ENCODE assay signal across 8 cellular contexts in genomic region chr15:61195116-61196002, GRCh38. TPM values are rescaled to one million over a fixed set of nuclear protein-coding genes. Genes with fewer than 3 reads are reported as not detected.
DNase-seq lines count a peak whose midpoint lies in the region; ATAC-seq and TF ChIP-seq lines count a peak whose summit lies in the region.

No MANE protein-coding gene starts in this region.

- H3K27ac ChIP-seq in cardiac muscle cell: no peak overlapping the region
- H3K27ac ChIP-seq in right lobe of liver: no peak overlapping the region

- intact Hi-C loops in cardiac septum (cut with DNase I) (no loop called here), right lobe of liver (cut with DNase I) (no loop called here)

- H3K4me3 ChIP-seq in cardiac muscle cell (no peak overlapping the region), LNCaP clone FGC (ENCODE audit: low read depth, low read length) (no peak overlapping the region), astrocyte of the cerebellum (ENCODE audit: low read depth, low read length) (no peak overlapping the region), right lobe of liver (no peak overlapping the region)

- DNase-seq in cardiac muscle cell (ENCODE audit: low read depth in 1 of 2, low spot score in 1 of 2) (peak; percentile 21 to 73), cardiac septum (ENCODE audit: low spot score) (no peak), LNCaP clone FGC (ENCODE audit: low read depth) (peak; percentile 27), astrocyte of the cerebellum (ENCODE audit: low read depth) (no peak), right lobe of liver (no peak), hippocampal formation (lab: John Stamatoyannopoulos, UW) (no peak)

- no peaks in the 10 kb centered on the region for H3K4me1 ChIP-seq in cardiac muscle cell (ENCODE audit: low read depth)
- H3K4me1 ChIP-seq in right lobe of liver: no peaks in the 10 kb centered on the region

- peak; percentile 63 to 78 (median 76) for ATAC-seq in right lobe of liver
- ATAC-seq in GM21737 (IDR thresholded peaks at IDR 0.05; ENCODE audit: unreplicated experiment): no peak
- ATAC-seq in GM18511 (IDR thresholded peaks at IDR 0.05; ENCODE audit: unreplicated experiment): no peak

- TF ChIP-seq CTCF in cardiac muscle cell (IDR thresholded peaks at IDR 0.05; ENCODE audit: low read depth, low read length) (peak; percentile 87), LNCaP clone FGC (IDR thresholded peaks at IDR 0.05; ENCODE audit: control insufficient read depth, extremely low read depth, insufficient read depth) (peak; percentile 64), astrocyte of the cerebellum (IDR thresholded peaks at IDR 0.05; ENCODE audit: low read depth, low read length, missing control alignments) (peak; percentile 77), right lobe of liver (IDR thresholded peaks at IDR 0.05) (peak; percentile 55 to 64 (median 62))

- H3K9me3 ChIP-seq in cardiac muscle cell (ENCODE audit: low read depth): no peaks in the 10 kb centered on the region
- no peaks in the 10 kb centered on the region for H3K9me3 ChIP-seq in right lobe of liver

- 72% methylated on average over 10 of the region's 10 CpGs for WGBS in right lobe of liver (ENCODE audit: insufficient coverage, low coverage, low lambda C conversion rate, missing lambda C conversion rate)

- no peak for TF ChIP-seq POLR2A in right lobe of liver (IDR thresholded peaks at IDR 0.05)

- H3K27me3 ChIP-seq in cardiac muscle cell (peaks cover 45% of the 10 kb centered on the region), right lobe of liver (no peaks in the 10 kb centered on the region)

- H3K36me3 ChIP-seq in cardiac muscle cell (no peaks in the 10 kb centered on the region), right lobe of liver (no peaks in the 10 kb centered on the region)

- in situ Hi-C loops in astrocyte of the cerebellum (cut with HindIII; ENCODE audit: low sequenced_read_pairs): loop anchor here (25.0 kb wide), 1 partner anchor 642 kb away; no protein-coding TSS in a partner anchor

RNA-seq across cellular contexts. Expression of gene RORA, which starts 33.7 kb away (rescaled TPM):
- total RNA-seq in cardiac muscle cell: 10.8 and 13.0 TPM in 2 replicates
- polyA plus RNA-seq in cardiac muscle cell: 7.3 and 9.8 TPM in 2 replicates
- total RNA-seq in cardiac septum: 13.6 TPM
- total RNA-seq in right lobe of liver: 10 to 100 TPM; 27.9 to 71.3 (median 44.6) TPM

Comparison
In these comparisons a context has a peak if more than half of its experiments do, and no peak if none do; other contexts are left out.
1. DNase-seq: peak in cardiac muscle cell (2 of 2) and LNCaP clone FGC (single experiment); none in cardiac septum (single experiment), astrocyte of the cerebellum (single experiment), right lobe of liver (0 of 3) and hippocampal formation (0 of 2).
2. ATAC-seq: peak in right lobe of liver (4 of 4); none in GM21737 (single experiment) and GM18511 (single experiment).
3. Peak in every context shown above with its lines, with median percentiles within 50 percentile points of each other: CTCF ChIP-seq.